ENCODE assay signal across 15 cellular contexts in genomic region chr7:101803203-101804086, GRCh38. TPM values are rescaled to one million over a fixed set of nuclear protein-coding genes. Genes with fewer than 3 reads are reported as not detected.
DNase-seq lines count a peak whose midpoint lies in the region; ATAC-seq and TF ChIP-seq lines count a peak whose summit lies in the region.
"Had no signal": no experiment of that assay in that cellular context is flagged by ENCODE, and none has a peak within 500 bp of the region (broad histone marks: within the 10 kb centered on the region; RNA-seq: fewer than 3 reads in every experiment).

No MANE protein-coding gene starts in this region.

- intact Hi-C loops in activated CD4-positive, alpha-beta T cell treated with anti-CD3 and anti-CD28 coated beads, Interleukin-2, amount 10 ng/mL, durations not matched to agents 24 days and 14 days (cut with micrococcal nuclease), result no loop called here
- intact Hi-C loops in stomach (cut with DNase I; ENCODE audit: low total_unique reads), result loop anchor here (10.0 kb wide), 1 partner anchor 109 kb away; no protein-coding TSS in a partner anchor

- no peaks in the 10 kb centered on the region for H3K9me2 ChIP-seq in GM23338 (ENCODE audit: insufficient read depth)

- no peaks in the 10 kb centered on the region for H4K20me1 ChIP-seq in GM23338 (replicated peaks; ENCODE audit: insufficient read depth)

- peak overlapping the region; percentile 73; the same call in 1 of the 2 replicates for H2AFZ ChIP-seq in GM23338

- H3K9me3 Mint-ChIP-seq in activated CD4-positive, alpha-beta T cell treated with anti-CD3 and anti-CD28 coated beads, Interleukin-2, amount 10 ng/mL, durations not matched to agents 24 days and 14 days, result no peaks in the 10 kb centered on the region
- no peaks in the 10 kb centered on the region; the same call in 1 of the 3 replicates for H3K9me3 Mint-ChIP-seq in GM23338
- H3K9me3 Mint-ChIP-seq in chondrocyte (ENCODE audit: low read depth), result no peaks in the 10 kb centered on the region
- H3K9me3 Mint-ChIP-seq in naive thymus-derived CD8-positive, alpha-beta T cell, result no peaks in the 10 kb centered on the region
- H3K9me3 Mint-ChIP-seq: activated B cell treated with CpG ODN at 0.5 μM for 24 hours had no signal

- H3F3A ChIP-seq in GM23338 (replicated peaks; ENCODE audit: low read depth), result no peaks in the 10 kb centered on the region

- TF ChIP-seq CTCF in GM23338 (conservative IDR thresholded peaks at IDR 0.05; ENCODE audit: low read depth in 2 of 2), result no peak
- TF ChIP-seq CTCF in chondrocyte (IDR thresholded peaks at IDR 0.05), result no peak
- no peak for TF ChIP-seq CTCF in stomach (IDR thresholded peaks at IDR 0.05)

- H3K27me3 Mint-ChIP-seq in activated CD4-positive, alpha-beta T cell treated with anti-CD3 and anti-CD28 coated beads, Interleukin-2, amount 10 ng/mL, durations not matched to agents 24 days and 14 days, result peaks cover 30% of the 10 kb centered on the region
- peaks cover 16% of the 10 kb centered on the region for H3K27me3 Mint-ChIP-seq in GM23338 (ENCODE audit: insufficient read depth, low read depth, poor library complexity)
- peaks cover 47% of the 10 kb centered on the region for H3K27me3 Mint-ChIP-seq in chondrocyte (ENCODE audit: low read depth)
- H3K27me3 Mint-ChIP-seq in naive thymus-derived CD8-positive, alpha-beta T cell, result peaks cover 0 to 7% (median 0%) of the 10 kb centered on the region in 5 donors

- no peak for ATAC-seq in GM23338
- peak; percentile 35 to 58 for ATAC-seq in naive thymus-derived CD8-positive, alpha-beta T cell

- no peaks in the 10 kb centered on the region for H3K79me2 ChIP-seq in GM23338 (replicated peaks; ENCODE audit: insufficient read depth)

- H3K27me3 ChIP-seq in GM23338 (ENCODE audit: insufficient read depth) (peaks cover 17% of the 10 kb centered on the region), stomach (peaks cover 0 to 64% (median 10%) of the 10 kb centered on the region in 3 donors)
- H3K27me3 ChIP-seq: MG63 had no signal

- no peak overlapping the region for H3K27ac Mint-ChIP-seq in activated CD4-positive, alpha-beta T cell treated with anti-CD3 and anti-CD28 coated beads, Interleukin-2, amount 10 ng/mL, durations not matched to agents 24 days and 14 days
- H3K27ac Mint-ChIP-seq in GM23338, result no peak overlapping the region
- no peak overlapping the region for H3K27ac Mint-ChIP-seq in chondrocyte (ENCODE audit: unreplicated experiment)
- peak overlapping the region in 8 of 10 donors; percentile 2 to 77 (median 62) for H3K27ac Mint-ChIP-seq in naive thymus-derived CD8-positive, alpha-beta T cell
- H3K27ac Mint-ChIP-seq: activated B cell treated with CpG ODN at 0.5 μM for 24 hours had no signal

- H3K27ac ChIP-seq in GM23338 (ENCODE audit: low read depth) (no peak overlapping the region), stomach (no peak overlapping the region)
- H3K27ac ChIP-seq: C4-2B, esophagus muscularis mucosa had no signal

- H3K4me1 ChIP-seq in GM23338 (ENCODE audit: insufficient read depth) (peaks cover 15% of the 10 kb centered on the region), stomach (peaks cover 0 to 18% (median 12%) of the 10 kb centered on the region in 4 donors)

- TF ChIP-seq EP300 in stomach (IDR thresholded peaks at IDR 0.05), result no peak

- H3K4me3 ChIP-seq in GM23338, result peak overlapping the region; percentile 45
- no peak overlapping the region for H3K4me3 ChIP-seq in stomach
- H3K4me3 ChIP-seq: esophagus muscularis mucosa, MG63 had no signal

- H3K4me1 Mint-ChIP-seq in activated CD4-positive, alpha-beta T cell treated with anti-CD3 and anti-CD28 coated beads, Interleukin-2, amount 10 ng/mL, durations not matched to agents 24 days and 14 days, result peaks cover 12% of the 10 kb centered on the region
- H3K4me1 Mint-ChIP-seq in GM23338 (peaks cover 15% of the 10 kb centered on the region), chondrocyte (ENCODE audit: low read depth) (peaks cover 8% of the 10 kb centered on the region)
- H3K4me1 Mint-ChIP-seq in naive thymus-derived CD8-positive, alpha-beta T cell, result peaks cover 11 to 30% (median 25%) of the 10 kb centered on the region in 4 donors

- no peak for DNase-seq in activated CD4-positive, alpha-beta T cell treated with anti-CD3 and anti-CD28 coated beads, Interleukin-2, amount 10 ng/mL, durations not matched to agents 24 days and 14 days
- no peak for DNase-seq in activated CD4-positive, alpha-beta T cell treated with anti-CD3 and anti-CD28 coated beads for 1 hour
- DNase-seq in GM23338 (ENCODE audit: low spot score) (no peak), chondrocyte (ENCODE audit: low spot score) (no peak), stomach (no peak), cortex of kidney (lab: John Stamatoyannopoulos, UW) (no peak), A172 (ENCODE audit: low spot score) (no peak)
- DNase-seq in naive thymus-derived CD8-positive, alpha-beta T cell, result no peak
- DNase-seq: activated B cell treated with CpG ODN at 0.5 μM for 24 hours; MG63; NCI-H1694; NCI-H345; stimulated activated naive CD4-positive, alpha-beta T cell treated with Interleukin-2 at 50 U/mL for 16 hours had no signal

- 47 to 55% (median 52%) methylated on average over 11 of the region's 11 CpGs for WGBS in stomach, 5 donors

- H3K4me2 ChIP-seq in GM23338, result peak overlapping the region; percentile 75

- peak overlapping the region; percentile 36 for H3K4me3 Mint-ChIP-seq in activated CD4-positive, alpha-beta T cell treated with anti-CD3 and anti-CD28 coated beads, Interleukin-2, amount 10 ng/mL, durations not matched to agents 24 days and 14 days
- H3K4me3 Mint-ChIP-seq in GM23338 (peak overlapping the region; percentile 52), chondrocyte (ENCODE audit: unreplicated experiment) (peak overlapping the region; percentile 17)
- peak overlapping the region; percentile 52 to 85 (median 78) for H3K4me3 Mint-ChIP-seq in naive thymus-derived CD8-positive, alpha-beta T cell
- H3K4me3 Mint-ChIP-seq: activated B cell treated with CpG ODN at 0.5 μM for 24 hours had no signal

- H3K9me3 ChIP-seq in stomach, result no peaks in the 10 kb centered on the region
- H3K9me3 ChIP-seq: esophagus muscularis mucosa, MG63 had no signal

- POLR2A ChIA-PET in naive thymus-derived CD8-positive, alpha-beta T cell (lab: Charles Lee), result interaction anchor here (1.1 kb wide), 1 partner anchor 17 kb away, joined by 7 read pairs; no protein-coding TSS in a partner anchor

- no peaks in the 10 kb centered on the region for H3K36me3 Mint-ChIP-seq in activated CD4-positive, alpha-beta T cell treated with anti-CD3 and anti-CD28 coated beads, Interleukin-2, amount 10 ng/mL, durations not matched to agents 24 days and 14 days (ENCODE audit: low read depth)
- H3K36me3 Mint-ChIP-seq in GM23338 (ENCODE audit: low read depth) (no peaks in the 10 kb centered on the region), chondrocyte (ENCODE audit: low read depth) (no peaks in the 10 kb centered on the region)
- H3K36me3 Mint-ChIP-seq in naive thymus-derived CD8-positive, alpha-beta T cell, result no peaks in the 10 kb centered on the region

- no peak for TF ChIP-seq POLR2A in stomach (IDR thresholded peaks at IDR 0.05)

- H3K36me3 ChIP-seq in GM23338 (ENCODE audit: insufficient read depth) (no peaks in the 10 kb centered on the region), stomach (no peaks in the 10 kb centered on the region)
- H3K36me3 ChIP-seq: esophagus muscularis mucosa, MG63 had no signal

TF ChIP-seq in GM23338, 12 proteins besides CTCF, POLR2A, EP300 and RAD21:
- TF ChIP-seq POLR2AphosphoS5 (IDR thresholded peaks at IDR 0.05; ENCODE audit: low read depth), result no peak
- TF ChIP-seq ZNF114 (CRISPR knock-in tag; IDR thresholded peaks at IDR 0.05), result no peak
- peak; percentile 26 for TF ChIP-seq EZH2 (IDR thresholded peaks at IDR 0.05; ENCODE audit: low read depth, unreplicated experiment)
- no peak for TF ChIP-seq REST (IDR thresholded peaks at IDR 0.05; ENCODE audit: unreplicated experiment)
TF ChIP-seq in GM23338: peak in this region for 1.

RNA-seq across cellular contexts. Expression of gene CUX1, which starts 14.0 kb away (rescaled TPM):
- total RNA-seq in activated CD4-positive, alpha-beta T cell treated with anti-CD3 and anti-CD28 coated beads, Interleukin-2, amount 10 ng/mL, durations not matched to agents 24 days and 14 days, result 25.7 and 31.5 TPM in 2 replicates
- 41.4 and 64.0 TPM in 2 replicates for total RNA-seq in GM23338 (2014; rRNA removed; shearing (Covaris generic))
- polyA plus RNA-seq in GM23338 (2016; fragmentation: Nextera tagmentation; extraction: Ambion mirVana) (40.1 and 49.9 TPM in 2 replicates), stomach (10 to 100 TPM; 24.7 to 39.6 (median 33.8) TPM)
- total RNA-seq in chondrocyte (112 to 154 TPM (median 118 TPM) in 3 replicates), stomach (100 to 1,000 TPM in 2 of 5 donors, 10 to 100 TPM in 3; 44.3 to 201 (median 70.1) TPM)
- 10 to 100 TPM; 61.4 to 66.2 TPM for total RNA-seq in naive thymus-derived CD8-positive, alpha-beta T cell
- polyA plus RNA-seq in naive thymus-derived CD8-positive, alpha-beta T cell, result 10 to 100 TPM; 10.3 to 24.1 (median 14.4) TPM
- 32.1 and 36.5 TPM in 2 replicates for total RNA-seq in A172 (2014; rRNA removed; shearing (Covaris generic))

Comparison
In these comparisons a context has a peak if more than half of its experiments do, and no peak if none do; other contexts are left out.
1. H3K27ac Mint-ChIP-seq: peak in naive thymus-derived CD8-positive, alpha-beta T cell (8 of 10); none in activated CD4-positive, alpha-beta T cell treated with anti-CD3 and anti-CD28 coated beads, Interleukin-2, amount 10 ng/mL, durations not matched to agents 24 days and 14 days (single experiment), GM23338 (single experiment) and chondrocyte (single experiment).
2. H3K4me3 Mint-ChIP-seq: peak in every context shown above with its lines; median percentile 78 in naive thymus-derived CD8-positive, alpha-beta T cell; 52 in GM23338; 36 in activated CD4-positive, alpha-beta T cell treated with anti-CD3 and anti-CD28 coated beads, Interleukin-2, amount 10 ng/mL, durations not matched to agents 24 days and 14 days; 17 in chondrocyte.